1 cellular context compared by ENCODE assay signal in genomic region chr14:92787554-92787953, GRCh38.
TF ChIP-seq lines count a peak whose summit lies in the region.

No MANE protein-coding gene starts in this region.

TF ChIP-seq in GM23338, 12 proteins besides CTCF, POLR2A, EP300 and RAD21:
- TF ChIP-seq ZNF462 (CRISPR knock-in tag; IDR thresholded peaks at IDR 0.05) (no peak), REST (IDR thresholded peaks at IDR 0.05; ENCODE audit: unreplicated experiment) (no peak), NANOG (IDR thresholded peaks at IDR 0.05; ENCODE audit: borderline replicate concordance) (no peak), EZH2 (IDR thresholded peaks at IDR 0.05; ENCODE audit: low read depth, unreplicated experiment) (no peak), POLR2AphosphoS5 (IDR thresholded peaks at IDR 0.05; ENCODE audit: low read depth) (no peak), ETS1 (IDR thresholded peaks at IDR 0.05) (no peak), STAT1 (IDR thresholded peaks at IDR 0.05; ENCODE audit: unreplicated experiment) (no peak), JUNB (IDR thresholded peaks at IDR 0.05; ENCODE audit: unreplicated experiment) (no peak), ZNF331 (CRISPR knock-in tag; IDR thresholded peaks at IDR 0.05; ENCODE audit: low read depth) (no peak), ZNF114 (CRISPR knock-in tag; IDR thresholded peaks at IDR 0.05) (no peak), EZH2phosphoT487 (IDR thresholded peaks at IDR 0.05; ENCODE audit: unreplicated experiment) (no peak), CREB1 (CRISPR knock-in tag; IDR thresholded peaks at IDR 0.05; ENCODE audit: low read depth) (no peak)
